ENCODE assay signal across 8 cellular contexts in genomic region chr10:96545558-96545957, GRCh38. TPM values are rescaled to one million over a fixed set of nuclear protein-coding genes. Genes with fewer than 3 reads are reported as not detected.
A peak's percentile ranks its signal among the peaks of the same experiment; 100 is the strongest.
DNase-seq lines count a peak whose midpoint lies in the region; ATAC-seq and TF ChIP-seq lines count a peak whose summit lies in the region.
"Not testable (repeated sequence)": the region's sequence is repeated elsewhere in the genome, so short reads cannot be mapped to it uniquely, and the experiment has no call there.
"Had no signal": no experiment of that assay in that cellular context is flagged by ENCODE, and none has a peak within 500 bp of the region (broad histone marks: within the 10 kb centered on the region; RNA-seq: fewer than 3 reads in every experiment).

No MANE protein-coding gene starts in this region.

- not testable (repeated sequence) for ATAC-seq in T-helper 17 cell; natural killer cell treated with Interleukin-12 subunit alpha and Interleukin-12 subunit beta and Interleukin-15 and Interleukin-18, amount 100 ng/mL, for 72 hours
- peak in 3 of 4 donors; percentile 52 to 61 (median 59) for ATAC-seq in psoas muscle

- intact Hi-C loops in psoas muscle (cut with DNase I): not testable (repeated sequence)

- not testable (repeated sequence) for DNase-seq in T-helper 17 cell; endodermal cell; natural killer cell treated with Interleukin-12 subunit alpha and Interleukin-12 subunit beta and Interleukin-15 and Interleukin-18, amount 100 ng/mL, for 72 hours (ENCODE audit: low spot score); psoas muscle

- not testable (repeated sequence) for H3K9me3 Mint-ChIP-seq in activated naive CD4-positive, alpha-beta T cell treated with anti-CD3 and anti-CD28 coated beads, Interleukin-2, amount 50 U/mL, for 24 hours; endodermal cell; natural killer cell treated with Interleukin-12 subunit alpha and Interleukin-12 subunit beta and Interleukin-15 and Interleukin-18, amount 100 ng/mL, for 72 hours

- peaks cover 12% of the 10 kb centered on the region for H3K36me3 Mint-ChIP-seq in T-helper 17 cell (ENCODE audit: low read depth)
- H3K36me3 Mint-ChIP-seq in activated naive CD4-positive, alpha-beta T cell treated with anti-CD3 and anti-CD28 coated beads, Interleukin-2, amount 50 U/mL, for 24 hours: peaks cover 23% of the 10 kb centered on the region
- H3K36me3 Mint-ChIP-seq in endodermal cell (ENCODE audit: low read depth): peaks cover 65% of the 10 kb centered on the region
- peaks cover 19% of the 10 kb centered on the region for H3K36me3 Mint-ChIP-seq in natural killer cell treated with Interleukin-12 subunit alpha and Interleukin-12 subunit beta and Interleukin-15 and Interleukin-18, amount 100 ng/mL, for 72 hours

- H3K27ac ChIP-seq in endodermal cell (ENCODE audit: low read depth, low read length); psoas muscle: not testable (repeated sequence)

- not testable (repeated sequence) for TF ChIP-seq CTCF in endodermal cell (conservative IDR thresholded peaks at IDR 0.05); psoas muscle (IDR thresholded peaks at IDR 0.05)

- H3K4me3 Mint-ChIP-seq in T-helper 17 cell; activated naive CD4-positive, alpha-beta T cell treated with anti-CD3 and anti-CD28 coated beads, Interleukin-2, amount 50 U/mL, for 24 hours; endodermal cell; natural killer cell treated with Interleukin-12 subunit alpha and Interleukin-12 subunit beta and Interleukin-15 and Interleukin-18, amount 100 ng/mL, for 72 hours: not testable (repeated sequence)

- not testable (repeated sequence) for H3K27me3 Mint-ChIP-seq in T-helper 17 cell; activated naive CD4-positive, alpha-beta T cell treated with anti-CD3 and anti-CD28 coated beads, Interleukin-2, amount 50 U/mL, for 24 hours; endodermal cell (ENCODE audit: insufficient read depth); natural killer cell treated with Interleukin-12 subunit alpha and Interleukin-12 subunit beta and Interleukin-15 and Interleukin-18, amount 100 ng/mL, for 72 hours

- H3K4me1 Mint-ChIP-seq in T-helper 17 cell; activated naive CD4-positive, alpha-beta T cell treated with anti-CD3 and anti-CD28 coated beads, Interleukin-2, amount 50 U/mL, for 24 hours; endodermal cell; natural killer cell treated with Interleukin-12 subunit alpha and Interleukin-12 subunit beta and Interleukin-15 and Interleukin-18, amount 100 ng/mL, for 72 hours (ENCODE audit: low read depth in 2 of 2): not testable (repeated sequence)

- H3K9ac ChIP-seq in endodermal cell (ENCODE audit: extremely low read depth, low read length, poor library complexity, severe bottlenecking): not testable (repeated sequence)

- H3K36me3 ChIP-seq in endodermal cell (ENCODE audit: control insufficient read depth, insufficient read depth, low read length) (peaks cover 85% of the 10 kb centered on the region), psoas muscle (ENCODE audit: insufficient read depth in 1 of 2, low read depth in 1 of 2) (peaks cover 2 to 68% of the 10 kb centered on the region in 2 donors)

- H3K27ac Mint-ChIP-seq in T-helper 17 cell: peak overlapping the region; percentile 51
- H3K27ac Mint-ChIP-seq in activated naive CD4-positive, alpha-beta T cell treated with anti-CD3 and anti-CD28 coated beads, Interleukin-2, amount 50 U/mL, for 24 hours: peak overlapping the region; percentile 53
- H3K27ac Mint-ChIP-seq in endodermal cell: peak overlapping the region; percentile 53
- peak overlapping the region; percentile 6 to 8 for H3K27ac Mint-ChIP-seq in natural killer cell treated with Interleukin-12 subunit alpha and Interleukin-12 subunit beta and Interleukin-15 and Interleukin-18, amount 100 ng/mL, for 72 hours

- H3K4me3 ChIP-seq in endodermal cell (ENCODE audit: low read length); psoas muscle: not testable (repeated sequence)

- H3K4me1 ChIP-seq in endodermal cell (ENCODE audit: control insufficient read depth, insufficient read depth, low read length): not testable (repeated sequence)
- H3K4me1 ChIP-seq in psoas muscle: peaks cover 16% of the 10 kb centered on the region

- not testable (repeated sequence) for H3K27me3 ChIP-seq in endodermal cell (ENCODE audit: control insufficient read depth, insufficient read depth, low read length, poor library complexity, severe bottlenecking); psoas muscle (ENCODE audit: insufficient read depth in 3 of 3, low read length in 2 of 3)

- not testable (repeated sequence) for H3K9me3 ChIP-seq in T-helper 17 cell (ENCODE audit: control insufficient read depth, low read length, poor library complexity, severe bottlenecking); endodermal cell (ENCODE audit: control insufficient read depth, low read length); psoas muscle

- 97 to 98% methylated on average over 6 to 10 of the region's 10 CpGs for WGBS in endodermal cell (ENCODE audit: insufficient coverage in 1 of 2, insufficient read length in 1 of 2), 2 experiments
- 36 to 78% (median 42%) methylated on average over 10 of the region's 10 CpGs for WGBS in psoas muscle, 3 donors

RNA-seq across cellular contexts. Expression of gene TLL2, which starts 31.8 kb away (rescaled TPM):
- total RNA-seq in T-helper 17 cell (not detected), endodermal cell (under 1 TPM; 0.11 to 0.18 TPM), psoas muscle (under 1 TPM; 0.30 to 0.41 (median 0.33) TPM)
- polyA plus RNA-seq in endodermal cell (2013, experiment 1 of 2): 0.43 TPM
- polyA plus RNA-seq in endodermal cell (2013, experiment 2 of 2): 0.33 TPM
- 1 to 10 TPM in 1 of 2 donors, under 1 TPM in 1; 0.57 to 2.8 TPM for total RNA-seq in natural killer cell treated with Interleukin-12 subunit alpha and Interleukin-12 subunit beta and Interleukin-15 and Interleukin-18, amount 100 ng/mL, for 72 hours
- polyA plus RNA-seq in psoas muscle: under 1 TPM; 0.22 to 0.64 (median 0.30) TPM
- total RNA-seq: CD4-positive, CD25-positive, alpha-beta regulatory T cell had no signal
- polyA plus RNA-seq: CD14-positive monocyte; CD4-positive, CD25-positive, alpha-beta regulatory T cell; CD8-positive, alpha-beta memory T cell had no signal

RNA-seq across cellular contexts. Expression of gene TM9SF3, which starts 41.3 kb away (rescaled TPM):
- 10 to 100 TPM; 94.3 to 94.5 TPM for total RNA-seq in T-helper 17 cell
- total RNA-seq in endodermal cell: 100 to 1,000 TPM; 134 to 137 TPM
- 82.4 TPM for polyA plus RNA-seq in endodermal cell (2013, experiment 1 of 2)
- polyA plus RNA-seq in endodermal cell (2013, experiment 2 of 2): 76.5 TPM
- total RNA-seq in natural killer cell treated with Interleukin-12 subunit alpha and Interleukin-12 subunit beta and Interleukin-15 and Interleukin-18, amount 100 ng/mL, for 72 hours: 100 to 1,000 TPM in 1 of 2 donors, 10 to 100 TPM in 1; 73.0 to 104 TPM
- 10 to 100 TPM; 30.4 to 60.6 (median 57.4) TPM for total RNA-seq in psoas muscle
- 10 to 100 TPM; 14.4 to 49.0 (median 38.4) TPM for polyA plus RNA-seq in psoas muscle
